2 cellular contexts compared by ENCODE assay signal in the genomic region with DNA sequence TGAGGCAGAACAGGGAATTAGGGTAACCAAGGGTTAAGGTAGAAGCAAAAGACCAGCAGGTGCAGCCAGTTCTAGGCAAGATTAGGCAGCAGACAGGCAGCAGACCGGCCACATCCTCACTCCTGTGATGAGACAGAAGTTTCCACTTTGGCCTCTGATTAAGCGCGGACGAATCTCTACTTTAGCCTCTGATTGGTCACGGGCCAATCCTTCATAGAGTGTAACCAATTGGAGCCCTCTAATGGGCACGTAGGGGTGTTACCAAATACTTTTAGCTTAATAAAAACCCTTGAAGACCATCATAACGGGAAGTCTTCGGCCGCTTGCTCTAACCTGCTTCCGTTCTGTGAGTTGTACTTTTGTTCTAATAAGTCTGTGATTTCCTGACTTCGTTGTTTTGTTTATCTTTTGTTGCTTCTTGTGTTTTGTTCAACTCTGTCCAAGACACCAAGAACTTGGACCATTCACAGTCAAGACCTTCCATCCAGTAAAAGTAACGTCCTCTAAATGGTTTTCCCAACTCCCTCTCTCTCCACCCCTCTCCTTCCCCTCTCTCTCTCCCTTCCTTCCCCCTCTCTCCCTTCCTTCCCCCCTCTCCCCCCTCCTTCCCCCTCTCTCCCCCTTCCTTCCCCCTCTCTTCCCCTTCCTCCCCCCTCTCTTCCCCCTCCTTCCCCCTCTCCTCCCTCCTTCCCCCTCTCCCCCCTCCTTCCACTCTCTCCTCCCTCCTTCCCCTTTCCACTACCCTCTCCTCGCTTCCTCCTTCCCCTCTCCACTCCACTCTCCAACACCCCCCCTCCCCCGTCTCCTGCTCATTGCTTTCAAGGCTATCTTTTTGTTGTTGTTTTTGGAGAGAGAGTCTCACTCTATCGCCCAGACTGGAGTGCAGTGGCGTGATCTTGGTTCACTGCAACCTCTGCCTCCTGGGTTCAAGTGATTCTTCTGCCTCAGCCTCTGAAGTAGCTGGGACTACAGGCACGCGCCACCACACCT.
TF ChIP-seq lines count a peak whose summit lies in the region.

No MANE protein-coding gene starts in this region.

TF ChIP-seq in IMR-90, 13 proteins besides CTCF, POLR2A, EP300 and RAD21:
- TF ChIP-seq NFE2L2 (IDR thresholded peaks at IDR 0.05; ENCODE audit: low read depth, low read length): no peak
- TF ChIP-seq, protein P1, sequence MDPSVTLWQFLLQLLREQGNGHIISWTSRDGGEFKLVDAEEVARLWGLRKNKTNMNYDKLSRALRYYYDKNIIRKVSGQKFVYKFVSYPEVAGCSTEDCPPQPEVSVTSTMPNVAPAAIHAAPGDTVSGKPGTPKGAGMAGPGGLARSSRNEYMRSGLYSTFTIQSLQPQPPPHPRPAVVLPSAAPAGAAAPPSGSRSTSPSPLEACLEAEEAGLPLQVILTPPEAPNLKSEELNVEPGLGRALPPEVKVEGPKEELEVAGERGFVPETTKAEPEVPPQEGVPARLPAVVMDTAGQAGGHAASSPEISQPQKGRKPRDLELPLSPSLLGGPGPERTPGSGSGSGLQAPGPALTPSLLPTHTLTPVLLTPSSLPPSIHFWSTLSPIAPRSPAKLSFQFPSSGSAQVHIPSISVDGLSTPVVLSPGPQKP (IDR thresholded peaks at IDR 0.05; ENCODE audit: borderline replicate concordance, low read depth, low read length): no peak
- no peak for TF ChIP-seq CEBPB (IDR thresholded peaks at IDR 0.05; ENCODE audit: low read depth, low read length)
- no peak for TF ChIP-seq MAFK (IDR thresholded peaks at IDR 0.05; ENCODE audit: low read depth, low read length)
- TF ChIP-seq RFX5 (IDR thresholded peaks at IDR 0.05; ENCODE audit: low read depth, low read length): no peak
- no peak for TF ChIP-seq BHLHE40 (IDR thresholded peaks at IDR 0.05; ENCODE audit: low read depth, low read length)
- TF ChIP-seq, protein P2, sequence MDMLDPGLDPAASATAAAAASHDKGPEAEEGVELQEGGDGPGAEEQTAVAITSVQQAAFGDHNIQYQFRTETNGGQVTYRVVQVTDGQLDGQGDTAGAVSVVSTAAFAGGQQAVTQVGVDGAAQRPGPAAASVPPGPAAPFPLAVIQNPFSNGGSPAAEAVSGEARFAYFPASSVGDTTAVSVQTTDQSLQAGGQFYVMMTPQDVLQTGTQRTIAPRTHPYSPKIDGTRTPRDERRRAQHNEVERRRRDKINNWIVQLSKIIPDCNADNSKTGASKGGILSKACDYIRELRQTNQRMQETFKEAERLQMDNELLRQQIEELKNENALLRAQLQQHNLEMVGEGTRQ (IDR thresholded peaks at IDR 0.05; ENCODE audit: low read depth, low read length): no peak
- TF ChIP-seq RCOR1 (IDR thresholded peaks at IDR 0.05; ENCODE audit: insufficient replicate concordance, low read length): no peak
- no peak for TF ChIP-seq SMC3 (IDR thresholded peaks at IDR 0.05; ENCODE audit: low read depth, low read length)
- TF ChIP-seq MXI1 (IDR thresholded peaks at IDR 0.05; ENCODE audit: borderline replicate concordance, low read depth, low read length): no peak
- TF ChIP-seq CHD1 (IDR thresholded peaks at IDR 0.05; ENCODE audit: low read depth, low read length): no peak
- TF ChIP-seq MAZ (IDR thresholded peaks at IDR 0.05; ENCODE audit: borderline replicate concordance, low read depth, low read length): no peak
- TF ChIP-seq FOS (IDR thresholded peaks at IDR 0.05; ENCODE audit: low read depth, low read length): no peak

TF ChIP-seq in WTC11, 78 proteins besides CTCF, POLR2A, EP300 and RAD21:
- TF ChIP-seq TP53 (CRISPR knock-in tag; IDR thresholded peaks at IDR 0.05): no peak
- TF ChIP-seq KAT7 (CRISPR knock-in tag; IDR thresholded peaks at IDR 0.05; ENCODE audit: borderline replicate concordance): no peak
- peak; percentile 47 for TF ChIP-seq NFYB (CRISPR knock-in tag; conservative IDR thresholded peaks at IDR 0.05; ENCODE audit: low read depth)
TF ChIP-seq in WTC11: peak in this region for 1.
